2 cellular contexts compared by ENCODE assay signal in genomic region chr22:24190159-24190540, GRCh38.
TF ChIP-seq lines count a peak whose summit lies in the region.

No MANE protein-coding gene starts in this region.

TF ChIP-seq in IMR-90, 13 proteins besides CTCF, POLR2A, EP300 and RAD21:
- TF ChIP-seq MAFK (IDR thresholded peaks at IDR 0.05; ENCODE audit: low read depth, low read length) (no peak), SMC3 (IDR thresholded peaks at IDR 0.05; ENCODE audit: low read depth, low read length) (no peak), NFE2L2 (IDR thresholded peaks at IDR 0.05; ENCODE audit: low read depth, low read length) (no peak), MXI1 (IDR thresholded peaks at IDR 0.05; ENCODE audit: borderline replicate concordance, low read depth, low read length) (no peak)

TF ChIP-seq in endothelial cell of umbilical vein, 7 proteins besides CTCF, POLR2A, EP300 and RAD21:
- TF ChIP-seq MYC (IDR thresholded peaks at IDR 0.05; ENCODE audit: low read depth, low read length) (no peak), POLR2AphosphoS5 (IDR thresholded peaks at IDR 0.05; ENCODE audit: insufficient read depth, low read depth, low read length) (no peak), MAX (IDR thresholded peaks at IDR 0.05; ENCODE audit: insufficient read depth, insufficient read length) (no peak), GATA2 (IDR thresholded peaks at IDR 0.05; ENCODE audit: insufficient read depth, insufficient read length, low read depth, low read length) (no peak), JUN (IDR thresholded peaks at IDR 0.05; ENCODE audit: borderline replicate concordance, insufficient read depth, insufficient read length, low read depth) (no peak), EZH2 (IDR thresholded peaks at IDR 0.05; ENCODE audit: borderline replicate concordance, low read depth, low read length, severe bottlenecking) (no peak), FOS (IDR thresholded peaks at IDR 0.05; ENCODE audit: borderline replicate concordance, insufficient read depth, low read length) (no peak)
TF ChIP-seq in endothelial cell of umbilical vein: peak in this region for 0.
